ENCODE assay signal across 1 cellular context in the genomic region with DNA sequence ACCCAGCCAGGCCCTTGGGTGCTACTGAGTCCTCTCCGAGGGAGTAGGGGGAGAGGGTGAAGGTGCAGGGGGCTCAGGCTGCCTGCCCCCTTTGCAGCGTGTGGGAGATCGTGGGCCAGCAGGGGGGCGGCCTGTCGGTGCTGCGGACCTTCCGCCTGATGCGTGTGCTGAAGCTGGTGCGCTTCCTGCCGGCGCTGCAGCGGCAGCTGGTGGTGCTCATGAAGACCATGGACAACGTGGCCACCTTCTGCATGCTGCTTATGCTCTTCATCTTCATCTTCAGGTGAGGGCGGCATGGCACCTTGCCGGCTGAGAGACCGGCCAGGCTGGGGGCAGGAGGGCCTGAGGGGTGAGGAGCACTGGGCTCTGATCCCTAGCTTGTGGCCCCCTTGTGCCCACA.
TF ChIP-seq lines count a peak whose summit lies in the region.

No MANE protein-coding gene starts in this region.

TF ChIP-seq in H1, 55 proteins besides CTCF, POLR2A, EP300 and RAD21:
- TF ChIP-seq JUND (IDR thresholded peaks at IDR 0.05; ENCODE audit: low read length) (no peak), CREB1 (IDR thresholded peaks at IDR 0.05) (no peak), RNF2 (IDR thresholded peaks at IDR 0.05; ENCODE audit: borderline replicate concordance, low read depth, low read length, missing control alignments, poor library complexity, severe bottlenecking) (no peak), BACH1 (IDR thresholded peaks at IDR 0.05; ENCODE audit: low read length) (no peak), SAP30 (IDR thresholded peaks at IDR 0.05; ENCODE audit: insufficient read depth, insufficient replicate concordance, low read length) (no peak), KDM1A (IDR thresholded peaks at IDR 0.05; ENCODE audit: borderline replicate concordance, low read length) (no peak)
